In the genomic region with DNA sequence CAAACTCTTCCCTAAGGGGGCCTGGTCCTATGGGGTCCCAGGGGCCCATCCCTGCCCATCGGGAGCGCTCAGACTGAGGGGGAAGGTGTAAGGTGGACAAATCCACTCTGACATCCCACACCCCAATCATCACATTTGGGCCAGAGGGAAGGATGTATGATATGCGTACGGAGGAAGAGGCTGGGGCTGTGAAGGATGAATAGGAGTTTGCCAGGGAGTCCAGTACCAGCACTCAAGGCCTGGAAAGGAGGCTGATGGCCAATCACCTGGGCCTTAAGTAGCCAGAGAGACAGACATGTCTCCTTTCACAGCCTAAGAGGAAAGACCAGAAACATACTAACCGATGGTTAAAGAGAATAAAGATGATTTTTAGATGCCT, we compare ENCODE assay signal across 25 cellular contexts. TPM values are rescaled to one million over a fixed set of nuclear protein-coding genes. Genes with fewer than 3 reads are reported as not detected.
DNase-seq lines count a peak whose midpoint lies in the region; ATAC-seq, FAIRE-seq and TF ChIP-seq lines count a peak whose summit lies in the region.
"Had no signal": no experiment of that assay in that cellular context is flagged by ENCODE, and none has a peak within 500 bp of the region (broad histone marks: within the 10 kb centered on the region; RNA-seq: fewer than 3 reads in every experiment).

No MANE protein-coding gene starts in this region.

- no peak overlapping the region for H3K4me2 ChIP-seq in HepG2 (ENCODE audit: low read depth, low read length)

- no peak for TF ChIP-seq RAD21 in HepG2 (CRISPR knock-in tag; IDR thresholded peaks at IDR 0.05)

- H3K27ac ChIP-seq in HepG2 (ENCODE audit: extremely low read length, insufficient read depth, low read length) (no peak overlapping the region), right lobe of liver (no peak overlapping the region)
- H3K27ac ChIP-seq: BLaER1, dorsolateral prefrontal cortex had no signal

- CTCF ChIA-PET in HepG2 (lab: Yijun Ruan, JAX; ENCODE audit: low intra/inter-chr PET ratio, low total read pairs) = no interaction called here

- H3K4me3 Mint-ChIP-seq in central memory CD8-positive, alpha-beta T cell = peak overlapping the region; percentile 73
- H3K4me3 Mint-ChIP-seq in naive thymus-derived CD8-positive, alpha-beta T cell = peak overlapping the region in 7 of 10 donors; percentile 8 to 49 (median 36)
- H3K4me3 Mint-ChIP-seq: activated CD8-positive, alpha-beta T cell treated with anti-CD3 and anti-CD28 coated beads, Interleukin-2, amount 10 ng/mL, durations not matched to agents 7 days and 5 days; stimulated activated naive CD8-positive, alpha-beta T cell treated with anti-CD3 and anti-CD28 coated beads, Interleukin-15, Interleukin-2, amounts not matched to agents 100 ng/mL and 50 ng/mL, for 24 hours had no signal

- no peak overlapping the region for H3K27ac Mint-ChIP-seq in central memory CD8-positive, alpha-beta T cell (ENCODE audit: low read depth)
- peak overlapping the region in 2 of 10 donors; percentile 66 to 76 for H3K27ac Mint-ChIP-seq in naive thymus-derived CD8-positive, alpha-beta T cell
- H3K27ac Mint-ChIP-seq: activated CD8-positive, alpha-beta T cell treated with anti-CD3 and anti-CD28 coated beads, Interleukin-2, amount 10 ng/mL, durations not matched to agents 7 days and 5 days; stimulated activated naive CD8-positive, alpha-beta T cell treated with anti-CD3 and anti-CD28 coated beads, Interleukin-15, Interleukin-2, amounts not matched to agents 100 ng/mL and 50 ng/mL, for 24 hours had no signal

- H4K20me1 ChIP-seq in HepG2 (ENCODE audit: insufficient read depth, low read length) = no peaks in the 10 kb centered on the region
- H4K20me1 ChIP-seq: BLaER1 had no signal

- no peak for TF ChIP-seq CTCF in HepG2 (CRISPR knock-in tag; IDR thresholded peaks at IDR 0.05)
- TF ChIP-seq CTCF in right lobe of liver (IDR thresholded peaks at IDR 0.05) = no peak

- H3K4me1 Mint-ChIP-seq in central memory CD8-positive, alpha-beta T cell = no peaks in the 10 kb centered on the region
- peaks cover 5 to 31% (median 15%) of the 10 kb centered on the region in 4 donors for H3K4me1 Mint-ChIP-seq in naive thymus-derived CD8-positive, alpha-beta T cell

- in situ Hi-C loops in HepG2 (cut with HindIII; ENCODE audit: extremely low pct_ligation_motif_present, low pct_unique_long_range_greater_than_20kb) = no loop called here

- H3K36me3 ChIP-seq in HepG2 (replicated peaks in 1 of 2; ENCODE audit: control insufficient read depth in 1 of 2, insufficient read depth in 2 of 2, low read length in 2 of 2) = no peaks in the 10 kb centered on the region
- H3K36me3 ChIP-seq in right lobe of liver = no peaks in the 10 kb centered on the region
- H3K36me3 ChIP-seq: BLaER1, tibial nerve had no signal

- TF ChIP-seq EP300 in HepG2 (IDR thresholded peaks at IDR 0.05; ENCODE audit: low read depth in 2 of 2, low read length in 2 of 2) (no peak), HepG2 (CRISPR knock-in tag; IDR thresholded peaks at IDR 0.05; ENCODE audit: borderline replicate concordance) (no peak)

- no peak for FAIRE-seq in HepG2 (lab: Jason Lieb, UNC)

- H3K36me3 Mint-ChIP-seq in central memory CD8-positive, alpha-beta T cell (ENCODE audit: insufficient read depth) = peaks cover 2% of the 10 kb centered on the region
- no peaks in the 10 kb centered on the region for H3K36me3 Mint-ChIP-seq in naive thymus-derived CD8-positive, alpha-beta T cell

- H3K9me3 Mint-ChIP-seq in central memory CD8-positive, alpha-beta T cell = no peaks in the 10 kb centered on the region
- H3K9me3 Mint-ChIP-seq in naive thymus-derived CD8-positive, alpha-beta T cell = no peaks in the 10 kb centered on the region
- H3K9me3 Mint-ChIP-seq: stimulated activated naive CD8-positive, alpha-beta T cell treated with anti-CD3 and anti-CD28 coated beads, Interleukin-15, Interleukin-2, amounts not matched to agents 100 ng/mL and 50 ng/mL, for 24 hours had no signal

- no peaks in the 10 kb centered on the region; a peak in 1 of 5 replicates for H3K27me3 ChIP-seq in HepG2 (ENCODE audit: control insufficient read depth in 1 of 2, insufficient read depth in 2 of 2, low read length in 2 of 2)
- no peaks in the 10 kb centered on the region for H3K27me3 ChIP-seq in right lobe of liver

- intact Hi-C loops in HepG2 (cut with micrococcal nuclease; ENCODE audit: unreplicated experiment) = no loop called here
- intact Hi-C loops in right lobe of liver (cut with DNase I) = no loop called here

- no peak overlapping the region for H3K9ac ChIP-seq in HepG2 (ENCODE audit: insufficient read depth, low read depth, low read length)
- H3K9ac ChIP-seq: BLaER1 had no signal

- H3K27me3 Mint-ChIP-seq in central memory CD8-positive, alpha-beta T cell = peaks cover 14% of the 10 kb centered on the region
- H3K27me3 Mint-ChIP-seq in naive thymus-derived CD8-positive, alpha-beta T cell = peaks cover 0 to 9% (median 2%) of the 10 kb centered on the region in 5 donors

- H3K79me2 ChIP-seq in HepG2 (ENCODE audit: insufficient read depth, low read length) = no peaks in the 10 kb centered on the region

- POLR2A ChIA-PET in HepG2 (lab: Yijun Ruan, JAX) = no interaction called here
- POLR2A ChIA-PET in naive thymus-derived CD8-positive, alpha-beta T cell (lab: Charles Lee) = interaction anchor here (0.5 to 0.9 kb wide), 2 partner anchors 40 to 265 kb away, joined by 3 to 4 read pairs; a partner anchor contains a TSS

- H3K9me3 ChIP-seq in HepG2 (ENCODE audit: low read length) (no peaks in the 10 kb centered on the region), right lobe of liver (no peaks in the 10 kb centered on the region)
- H3K9me3 ChIP-seq: BLaER1, tibial nerve had no signal

- DNase-seq in HepG2 (ENCODE audit: low spot score) = no peak
- DNase-seq in right lobe of liver = no peak
- DNase-seq in central memory CD8-positive, alpha-beta T cell (ENCODE audit: low spot score in 2 of 2) = no peak
- DNase-seq in naive thymus-derived CD8-positive, alpha-beta T cell = no peak
- DNase-seq in activated effector memory CD4-positive, alpha-beta T cell treated with anti-CD3 and anti-CD28 coated beads, Interleukin-2, amount 50 U/mL, for 16 hours = no peak
- no peak for DNase-seq in activated CD4-positive, CD25-positive, alpha-beta regulatory T cell (lab: John Stamatoyannopoulos, UW)
- DNase-seq in effector CD4-positive, alpha-beta T cell = no peak
- DNase-seq: activated CD8-positive, alpha-beta T cell treated with anti-CD3 and anti-CD28 coated beads, Interleukin-2, amount 10 ng/mL, durations not matched to agents 7 days and 5 days; activated naive CD4-positive, alpha-beta T cell; anterior cingulate cortex; central memory CD4-positive, alpha-beta T cell; dorsolateral prefrontal cortex; HCEC 1CT; NCI-H187; occipital lobe; T-helper 9 cell had no signal

- TF ChIP-seq POLR2A in HepG2 (IDR thresholded peaks at IDR 0.05; ENCODE audit: insufficient read depth in 1 of 2, low read depth in 2 of 2, low read length in 2 of 2) (no peak), right lobe of liver (IDR thresholded peaks at IDR 0.05) (no peak)

- no peak overlapping the region for H2AFZ ChIP-seq in HepG2 (ENCODE audit: low read length)

- WGBS in HepG2 (ENCODE audit: low lambda C conversion rate) = 89% methylated on average over 5 of the region's 5 CpGs
- 89% methylated on average over 5 of the region's 5 CpGs for WGBS in right lobe of liver (ENCODE audit: insufficient coverage, low coverage, low lambda C conversion rate, missing lambda C conversion rate)

- BruUV-seq in HepG2 (replicated peaks; lab: Mats Ljungman, UMichigan) = no TSS peak

- H3K4me1 ChIP-seq in HepG2 (ENCODE audit: insufficient read depth, low read length) (peaks cover 28% of the 10 kb centered on the region), right lobe of liver (peaks cover 0 to 15% (median 6%) of the 10 kb centered on the region in 4 donors)

- ATAC-seq in HepG2 = no peak
- ATAC-seq in right lobe of liver = no peak
- no peak for ATAC-seq in central memory CD8-positive, alpha-beta T cell (replicated peaks; ENCODE audit: extremely low read depth, poor library complexity, severe bottlenecking)
- no peak for ATAC-seq in naive thymus-derived CD8-positive, alpha-beta T cell
- ATAC-seq in HG03139 (IDR thresholded peaks at IDR 0.05; ENCODE audit: unreplicated experiment) = no peak
- ATAC-seq: activated CD4-positive, CD25-positive, alpha-beta regulatory T cell treated with anti-CD3 and anti-CD28 coated beads, Interleukin-2, amount 50 U/mL, for 24 hours; activated CD8-positive, alpha-beta T cell treated with anti-CD3 and anti-CD28 coated beads, Interleukin-2, amount 10 ng/mL, durations not matched to agents 7 days and 5 days had no signal

- H3K4me3 ChIP-seq in HepG2 (replicated peaks in 1 of 3; ENCODE audit: insufficient read depth in 1 of 3, low read depth in 2 of 3, low read length in 3 of 3) = no peak overlapping the region
- no peak overlapping the region for H3K4me3 ChIP-seq in right lobe of liver
- H3K4me3 ChIP-seq: BLaER1, dorsolateral prefrontal cortex had no signal

RNA-seq across cellular contexts. Expression of a gene that starts 14.9 kb away (rescaled TPM):
- total RNA-seq in HepG2 (2016; rRNA removed; fragmentation: Illumina TruSeq; extraction: Trizol) (20.6 and 21.5 TPM in 2 replicates), right lobe of liver (10 to 100 TPM in 5 of 6 experiments, 1 to 10 TPM in 1; 7.9 to 27.0 (median 16.5) TPM)
- total RNA-seq in HepG2 (2016; cell fraction: cytosol; rRNA removed; fragmentation: Illumina TruSeq; extraction: Trizol; ENCODE audit: low read depth) = 4.8 and 6.1 TPM in 2 replicates
- 12.8 and 26.0 TPM in 2 replicates for total RNA-seq in HepG2 (2016; cell fraction: insoluble cytoplasmic fraction; rRNA removed; fragmentation: Illumina TruSeq; extraction: Trizol)
- total RNA-seq in HepG2 (2016; cell fraction: membrane; rRNA removed; fragmentation: Illumina TruSeq; extraction: Trizol) = 6.5 and 7.3 TPM in 2 replicates
- total RNA-seq in HepG2 (2016; cell fraction: nucleus; rRNA removed; fragmentation: Illumina TruSeq; extraction: Trizol) = 21.9 and 26.6 TPM in 2 replicates
- polyA plus RNA-seq in HepG2 (2011; rRNA removed) = 2.3 and 3.3 TPM in 2 replicates
- polyA plus RNA-seq in HepG2 (2011; cell fraction: cytosol; rRNA removed) = 0.60 and 0.95 TPM in 2 replicates
- polyA plus RNA-seq in HepG2 (2011; cell fraction: nucleus; rRNA removed) = 7.0 and 7.9 TPM in 2 replicates
- 5.3 and 9.8 TPM in 2 replicates for polyA plus RNA-seq in HepG2 (2012)
- polyA plus RNA-seq in HepG2 (2016; cell fraction: cytosol; fragmentation: Illumina TruSeq; extraction: Trizol; ENCODE audit: low read depth) = 1.8 and 2.4 TPM in 2 replicates
- 14.4 and 15.0 TPM in 2 replicates for polyA plus RNA-seq in HepG2 (2016; cell fraction: insoluble cytoplasmic fraction; fragmentation: Illumina TruSeq; extraction: Trizol; ENCODE audit: low read depth)
- polyA plus RNA-seq in HepG2 (2016; cell fraction: membrane; fragmentation: Illumina TruSeq; extraction: Trizol; ENCODE audit: low read depth) = 3.0 and 3.4 TPM in 2 replicates
- polyA plus RNA-seq in HepG2 (2016; cell fraction: nucleus; fragmentation: Illumina TruSeq; extraction: Trizol; ENCODE audit: insufficient read depth, low read depth) = 30.0 and 33.5 TPM in 2 replicates
- 4.2 and 4.7 TPM in 2 replicates for polyA minus RNA-seq in HepG2 (2011; rRNA and poly(A)+ RNA removed; ENCODE audit: low replicate concordance)
- 4.5 and 6.3 TPM in 2 replicates for polyA minus RNA-seq in HepG2 (2011; cell fraction: cytosol; rRNA and poly(A)+ RNA removed)
- polyA minus RNA-seq in HepG2 (2011; cell fraction: nucleus; rRNA and poly(A)+ RNA removed) = 3.5 and 6.6 TPM in 2 replicates
- total RNA-seq in naive thymus-derived CD8-positive, alpha-beta T cell = 10 to 100 TPM; 13.0 TPM
- 10 to 100 TPM in 1 of 3 donors, 1 to 10 TPM in 2; 5.2 to 11.1 (median 8.9) TPM for polyA plus RNA-seq in naive thymus-derived CD8-positive, alpha-beta T cell
- total RNA-seq: A673, fibroblast of villous mesenchyme, occipital lobe had no signal

RNA-seq across cellular contexts. Expression of a gene that starts 22.8 kb away (rescaled TPM):
- 4.3 and 5.2 TPM in 2 replicates for total RNA-seq in HepG2 (2016; rRNA removed; fragmentation: Illumina TruSeq; extraction: Trizol)
- total RNA-seq in HepG2 (2016; cell fraction: cytosol; rRNA removed; fragmentation: Illumina TruSeq; extraction: Trizol; ENCODE audit: low read depth) = 7.1 TPM in 2 replicates
- total RNA-seq in HepG2 (2016; cell fraction: insoluble cytoplasmic fraction; rRNA removed; fragmentation: Illumina TruSeq; extraction: Trizol) = 3.5 and 4.4 TPM in 2 replicates
- total RNA-seq in HepG2 (2016; cell fraction: membrane; rRNA removed; fragmentation: Illumina TruSeq; extraction: Trizol) = 6.2 and 6.4 TPM in 2 replicates
- total RNA-seq in HepG2 (2016; cell fraction: nucleus; rRNA removed; fragmentation: Illumina TruSeq; extraction: Trizol) = 3.7 and 4.3 TPM in 2 replicates
- 3.6 and 4.8 TPM in 2 replicates for polyA plus RNA-seq in HepG2 (2011; rRNA removed)
- 1.9 and 2.3 TPM in 2 replicates for polyA plus RNA-seq in HepG2 (2011; cell fraction: cytosol; rRNA removed)
- polyA plus RNA-seq in HepG2 (2011; cell fraction: nucleus; rRNA removed) = 11.5 and 14.0 TPM in 2 replicates
- polyA plus RNA-seq in HepG2 (2012) = 6.4 and 8.6 TPM in 2 replicates
- 0.99 and 1.0 TPM in 2 replicates for polyA plus RNA-seq in HepG2 (2016; cell fraction: cytosol; fragmentation: Illumina TruSeq; extraction: Trizol; ENCODE audit: low read depth)
- polyA plus RNA-seq in HepG2 (2016; cell fraction: insoluble cytoplasmic fraction; fragmentation: Illumina TruSeq; extraction: Trizol; ENCODE audit: low read depth) = 6.8 and 10.5 TPM in 2 replicates
- 4.0 and 4.6 TPM in 2 replicates for polyA plus RNA-seq in HepG2 (2016; cell fraction: membrane; fragmentation: Illumina TruSeq; extraction: Trizol; ENCODE audit: low read depth)
- polyA plus RNA-seq in HepG2 (2016; cell fraction: nucleus; fragmentation: Illumina TruSeq; extraction: Trizol; ENCODE audit: insufficient read depth, low read depth) = 16.9 and 17.1 TPM in 2 replicates
- 21.9 and 27.3 TPM in 2 replicates for polyA minus RNA-seq in HepG2 (2011; rRNA and poly(A)+ RNA removed; ENCODE audit: low replicate concordance)
- 6.3 and 12.3 TPM in 2 replicates for polyA minus RNA-seq in HepG2 (2011; cell fraction: cytosol; rRNA and poly(A)+ RNA removed)
- polyA minus RNA-seq in HepG2 (2011; cell fraction: nucleus; rRNA and poly(A)+ RNA removed) = 5.9 and 6.3 TPM in 2 replicates
- total RNA-seq in right lobe of liver = 1 to 10 TPM; 5.3 to 9.8 (median 7.6) TPM
- total RNA-seq in naive thymus-derived CD8-positive, alpha-beta T cell = 10 to 100 TPM; 30.6 to 32.0 TPM
- polyA plus RNA-seq in naive thymus-derived CD8-positive, alpha-beta T cell = 10 to 100 TPM in 1 of 3 donors, 1 to 10 TPM in 2; 3.9 to 10.1 (median 7.4) TPM

RNA-seq across cellular contexts. Expression of a gene that starts 38.4 kb away (rescaled TPM):
- total RNA-seq in HepG2 (2016; rRNA removed; fragmentation: Illumina TruSeq; extraction: Trizol) = 12.9 and 14.3 TPM in 2 replicates
- total RNA-seq in HepG2 (2016; cell fraction: cytosol; rRNA removed; fragmentation: Illumina TruSeq; extraction: Trizol; ENCODE audit: low read depth) = 5.4 and 8.4 TPM in 2 replicates
- 12.1 and 15.3 TPM in 2 replicates for total RNA-seq in HepG2 (2016; cell fraction: insoluble cytoplasmic fraction; rRNA removed; fragmentation: Illumina TruSeq; extraction: Trizol)
- 9.8 and 12.8 TPM in 2 replicates for total RNA-seq in HepG2 (2016; cell fraction: membrane; rRNA removed; fragmentation: Illumina TruSeq; extraction: Trizol)
- 10.6 and 14.8 TPM in 2 replicates for total RNA-seq in HepG2 (2016; cell fraction: nucleus; rRNA removed; fragmentation: Illumina TruSeq; extraction: Trizol)
- 14.2 and 18.7 TPM in 2 replicates for polyA plus RNA-seq in HepG2 (2011; rRNA removed)
- polyA plus RNA-seq in HepG2 (2011; cell fraction: cytosol; rRNA removed) = 6.1 and 12.7 TPM in 2 replicates
- 76.0 and 85.8 TPM in 2 replicates for polyA plus RNA-seq in HepG2 (2011; cell fraction: nucleus; rRNA removed)
- 6.8 and 9.1 TPM in 2 replicates for polyA plus RNA-seq in HepG2 (2012)
- polyA plus RNA-seq in HepG2 (2016; cell fraction: cytosol; fragmentation: Illumina TruSeq; extraction: Trizol; ENCODE audit: low read depth) = 2.7 and 3.6 TPM in 2 replicates
- polyA plus RNA-seq in HepG2 (2016; cell fraction: insoluble cytoplasmic fraction; fragmentation: Illumina TruSeq; extraction: Trizol; ENCODE audit: low read depth) = 9.5 and 10.3 TPM in 2 replicates
- polyA plus RNA-seq in HepG2 (2016; cell fraction: membrane; fragmentation: Illumina TruSeq; extraction: Trizol; ENCODE audit: low read depth) = 6.0 and 6.1 TPM in 2 replicates
- 28.0 and 28.5 TPM in 2 replicates for polyA plus RNA-seq in HepG2 (2016; cell fraction: nucleus; fragmentation: Illumina TruSeq; extraction: Trizol; ENCODE audit: insufficient read depth, low read depth)
- polyA minus RNA-seq in HepG2 (2011; rRNA and poly(A)+ RNA removed; ENCODE audit: low replicate concordance) = 14.2 and 22.9 TPM in 2 replicates
- polyA minus RNA-seq in HepG2 (2011; cell fraction: cytosol; rRNA and poly(A)+ RNA removed) = 7.5 and 7.9 TPM in 2 replicates
- polyA minus RNA-seq in HepG2 (2011; cell fraction: nucleus; rRNA and poly(A)+ RNA removed) = 15.3 and 18.5 TPM in 2 replicates
- 10 to 100 TPM; 10.1 to 24.1 (median 12.6) TPM for total RNA-seq in right lobe of liver
- total RNA-seq in naive thymus-derived CD8-positive, alpha-beta T cell = 10 to 100 TPM; 72.8 to 80.4 TPM
- polyA plus RNA-seq in naive thymus-derived CD8-positive, alpha-beta T cell = 10 to 100 TPM; 25.0 to 33.0 (median 27.1) TPM

RNA-seq across cellular contexts. Expression of a gene that starts 39.4 kb away (rescaled TPM):
- 66.9 and 85.6 TPM in 2 replicates for total RNA-seq in HepG2 (2016; rRNA removed; fragmentation: Illumina TruSeq; extraction: Trizol)
- total RNA-seq in HepG2 (2016; cell fraction: cytosol; rRNA removed; fragmentation: Illumina TruSeq; extraction: Trizol; ENCODE audit: low read depth) = 36.4 and 42.5 TPM in 2 replicates
- total RNA-seq in HepG2 (2016; cell fraction: insoluble cytoplasmic fraction; rRNA removed; fragmentation: Illumina TruSeq; extraction: Trizol) = 71.3 and 95.8 TPM in 2 replicates
- total RNA-seq in HepG2 (2016; cell fraction: membrane; rRNA removed; fragmentation: Illumina TruSeq; extraction: Trizol) = 34.6 and 39.3 TPM in 2 replicates
- 17.6 and 22.0 TPM in 2 replicates for total RNA-seq in HepG2 (2016; cell fraction: nucleus; rRNA removed; fragmentation: Illumina TruSeq; extraction: Trizol)
- 36.8 and 37.2 TPM in 2 replicates for polyA plus RNA-seq in HepG2 (2011; rRNA removed)
- 49.6 and 71.2 TPM in 2 replicates for polyA plus RNA-seq in HepG2 (2011; cell fraction: cytosol; rRNA removed)
- polyA plus RNA-seq in HepG2 (2011; cell fraction: nucleus; rRNA removed) = 14.2 and 18.6 TPM in 2 replicates
- polyA plus RNA-seq in HepG2 (2012) = 22.5 and 27.7 TPM in 2 replicates
- 36.7 and 39.3 TPM in 2 replicates for polyA plus RNA-seq in HepG2 (2016; cell fraction: cytosol; fragmentation: Illumina TruSeq; extraction: Trizol; ENCODE audit: low read depth)
- 81.5 and 84.4 TPM in 2 replicates for polyA plus RNA-seq in HepG2 (2016; cell fraction: insoluble cytoplasmic fraction; fragmentation: Illumina TruSeq; extraction: Trizol; ENCODE audit: low read depth)
- 25.3 and 29.3 TPM in 2 replicates for polyA plus RNA-seq in HepG2 (2016; cell fraction: membrane; fragmentation: Illumina TruSeq; extraction: Trizol; ENCODE audit: low read depth)
- 29.4 and 38.4 TPM in 2 replicates for polyA plus RNA-seq in HepG2 (2016; cell fraction: nucleus; fragmentation: Illumina TruSeq; extraction: Trizol; ENCODE audit: insufficient read depth, low read depth)
- 6.8 and 14.7 TPM in 2 replicates for polyA minus RNA-seq in HepG2 (2011; rRNA and poly(A)+ RNA removed; ENCODE audit: low replicate concordance)
- polyA minus RNA-seq in HepG2 (2011; cell fraction: cytosol; rRNA and poly(A)+ RNA removed) = 6.7 and 10.6 TPM in 2 replicates
- polyA minus RNA-seq in HepG2 (2011; cell fraction: nucleus; rRNA and poly(A)+ RNA removed) = 4.5 and 6.2 TPM in 2 replicates
- 10 to 100 TPM; 52.5 to 81.2 (median 61.9) TPM for total RNA-seq in right lobe of liver
- total RNA-seq in naive thymus-derived CD8-positive, alpha-beta T cell = 10 to 100 TPM; 51.6 to 51.9 TPM
- polyA plus RNA-seq in naive thymus-derived CD8-positive, alpha-beta T cell = 100 to 1,000 TPM in 2 of 3 donors, 10 to 100 TPM in 1; 92.5 to 168 (median 120) TPM

RNA-seq across cellular contexts. Expression of a gene that starts 48.9 kb away (rescaled TPM):
- total RNA-seq in HepG2 (2016; rRNA removed; fragmentation: Illumina TruSeq; extraction: Trizol) (not detected in 2 replicates), right lobe of liver (not detected)
- total RNA-seq in HepG2 (2016; cell fraction: cytosol; rRNA removed; fragmentation: Illumina TruSeq; extraction: Trizol; ENCODE audit: low read depth) = not detected in 2 replicates
- not detected in 2 replicates for total RNA-seq in HepG2 (2016; cell fraction: insoluble cytoplasmic fraction; rRNA removed; fragmentation: Illumina TruSeq; extraction: Trizol)
- not detected in 2 replicates for total RNA-seq in HepG2 (2016; cell fraction: membrane; rRNA removed; fragmentation: Illumina TruSeq; extraction: Trizol)
- total RNA-seq in HepG2 (2016; cell fraction: nucleus; rRNA removed; fragmentation: Illumina TruSeq; extraction: Trizol) = not detected in 2 replicates
- not detected in 2 replicates for polyA plus RNA-seq in HepG2 (2011; rRNA removed)
- not detected in 2 replicates for polyA plus RNA-seq in HepG2 (2011; cell fraction: cytosol; rRNA removed)
- polyA plus RNA-seq in HepG2 (2011; cell fraction: nucleus; rRNA removed) = not detected in 2 replicates
- polyA plus RNA-seq in HepG2 (2012) = not detected in 2 replicates
- not detected in 2 replicates for polyA plus RNA-seq in HepG2 (2016; cell fraction: cytosol; fragmentation: Illumina TruSeq; extraction: Trizol; ENCODE audit: low read depth)
- polyA plus RNA-seq in HepG2 (2016; cell fraction: insoluble cytoplasmic fraction; fragmentation: Illumina TruSeq; extraction: Trizol; ENCODE audit: low read depth) = not detected in 2 replicates
- polyA plus RNA-seq in HepG2 (2016; cell fraction: membrane; fragmentation: Illumina TruSeq; extraction: Trizol; ENCODE audit: low read depth) = not detected in 2 replicates
- not detected in 2 replicates for polyA plus RNA-seq in HepG2 (2016; cell fraction: nucleus; fragmentation: Illumina TruSeq; extraction: Trizol; ENCODE audit: insufficient read depth, low read depth)
- polyA minus RNA-seq in HepG2 (2011; rRNA and poly(A)+ RNA removed; ENCODE audit: low replicate concordance) = not detected in 2 replicates
- not detected in 2 replicates for polyA minus RNA-seq in HepG2 (2011; cell fraction: cytosol; rRNA and poly(A)+ RNA removed)
- not detected in 2 replicates for polyA minus RNA-seq in HepG2 (2011; cell fraction: nucleus; rRNA and poly(A)+ RNA removed)
- total RNA-seq in naive thymus-derived CD8-positive, alpha-beta T cell = not detected
- polyA plus RNA-seq in naive thymus-derived CD8-positive, alpha-beta T cell = not detected
- total RNA-seq: A673; activated CD8-positive, alpha-beta T cell treated with anti-CD3 and anti-CD28 coated beads, Interleukin-2, amount 10 ng/mL, durations not matched to agents 7 days and 5 days; epithelial cell of proximal tubule; fibroblast of villous mesenchyme; lower leg skin; occipital lobe; tibial nerve had no signal
